Comparison of ENCODE assay signal across 1 cellular context in genomic region chr13:112351825-112352224, GRCh38.
A peak's percentile ranks its signal among the peaks of the same experiment; 100 is the strongest.
TF ChIP-seq lines count a peak whose summit lies in the region.

No MANE protein-coding gene starts in this region.

TF ChIP-seq in H1, 55 proteins besides CTCF, POLR2A, EP300 and RAD21 (continued from another document):
- TF ChIP-seq CHD7 (IDR thresholded peaks at IDR 0.05; ENCODE audit: insufficient replicate concordance, low read length) (peak; percentile 55), CBX5 (IDR thresholded peaks at IDR 0.05; ENCODE audit: low read depth, low read length) (no peak), EZH2 (IDR thresholded peaks at IDR 0.05; ENCODE audit: low read depth, low read length, severe bottlenecking) (no peak), TEAD4 (IDR thresholded peaks at IDR 0.05; ENCODE audit: low read depth, low read length) (peak; percentile 42; the same call in 1 of the 2 replicates), SP1 (IDR thresholded peaks at IDR 0.05; ENCODE audit: low read depth, low read length) (peak; percentile 68; the same call in 1 of the 2 replicates), BCL11A (IDR thresholded peaks at IDR 0.05; ENCODE audit: low read depth in 2 of 2, low read length in 2 of 2) (peak in 1 of 2 experiments; percentile 57)
